13 cellular contexts compared by ENCODE assay signal in genomic region chr6:52546678-52547077, GRCh38. TPM values are rescaled to one million over a fixed set of nuclear protein-coding genes. Genes with fewer than 3 reads are reported as not detected.
DNase-seq lines count a peak whose midpoint lies in the region; ATAC-seq, FAIRE-seq and TF ChIP-seq lines count a peak whose summit lies in the region.
"Had no signal": no experiment of that assay in that cellular context is flagged by ENCODE, and none has a peak within 500 bp of the region (broad histone marks: within the 10 kb centered on the region; RNA-seq: fewer than 3 reads in every experiment).

No MANE protein-coding gene starts in this region.

- peak overlapping the region; percentile 8; the same call in 1 of the 2 replicates for H4K5ac ChIP-seq in IMR-90 (ENCODE audit: low read depth, low read length)

- peak overlapping the region; percentile 90 for H4K91ac ChIP-seq in IMR-90 (ENCODE audit: insufficient read depth, low read depth, low read length)

- H3K9me3 Mint-ChIP-seq in activated naive CD4-positive, alpha-beta T cell treated with anti-CD3 and anti-CD28 coated beads for 36 hours = no peaks in the 10 kb centered on the region
- H3K9me3 Mint-ChIP-seq: IgD-negative memory B cell had no signal

- H3K27me3 Mint-ChIP-seq in activated naive CD4-positive, alpha-beta T cell treated with anti-CD3 and anti-CD28 coated beads for 36 hours (ENCODE audit: low read depth) = no peaks in the 10 kb centered on the region
- H3K27me3 Mint-ChIP-seq: IgD-negative memory B cell had no signal

- H3K9me3 ChIP-seq in A549 (no peaks in the 10 kb centered on the region), IMR-90 (ENCODE audit: control insufficient read depth, insufficient read depth, low read length) (no peaks in the 10 kb centered on the region)

- H3K18ac ChIP-seq in IMR-90 (ENCODE audit: low read depth, low read length) = peak overlapping the region; percentile 55; the same call in 1 of the 2 replicates

- H3K4me3 ChIP-seq in A549 (no peak overlapping the region), IMR-90 (ENCODE audit: insufficient read depth, low read depth, low read length) (no peak overlapping the region)

- peak overlapping the region; percentile 8 for H3K14ac ChIP-seq in IMR-90 (replicated peaks; ENCODE audit: low read depth, low read length)

- no peak overlapping the region for H2AFZ ChIP-seq in IMR-90 (replicated peaks; ENCODE audit: low read length, poor library complexity)

- H2AK5ac ChIP-seq in IMR-90 (ENCODE audit: low read depth, low read length) = peak overlapping the region; percentile 90; the same call in 1 of the 2 replicates

- peak overlapping the region; percentile 97 for H3K23ac ChIP-seq in IMR-90 (ENCODE audit: low read depth, low read length)

- no peak overlapping the region for H3K56ac ChIP-seq in IMR-90 (ENCODE audit: extremely low read depth, insufficient read depth, low read length)

- no peak for TF ChIP-seq CTCF in A549 (IDR thresholded peaks at IDR 0.05)
- no peak for TF ChIP-seq CTCF in IMR-90 (conservative IDR thresholded peaks at IDR 0.05; ENCODE audit: low read depth, low read length)

- H2BK15ac ChIP-seq in IMR-90 (ENCODE audit: low read depth, low read length) = peak overlapping the region; percentile 63; the same call in 1 of the 3 replicates

- H2BK5ac ChIP-seq in IMR-90 (ENCODE audit: low read depth, low read length, poor library complexity, severe bottlenecking) = peak overlapping the region; percentile 97

- peak overlapping the region; percentile 98 for H3K4ac ChIP-seq in IMR-90 (ENCODE audit: low read depth, low read length)

- TF ChIP-seq RAD21 in A549 (conservative IDR thresholded peaks at IDR 0.05 in 1 of 2, IDR thresholded peaks at IDR 0.05 in 1 of 2) = no peak
- no peak for TF ChIP-seq RAD21 in IMR-90 (IDR thresholded peaks at IDR 0.05; ENCODE audit: low read length)

- peak overlapping the region; percentile 97 for H2BK120ac ChIP-seq in IMR-90 (ENCODE audit: low read depth, low read length)

- H4K8ac ChIP-seq in IMR-90 (ENCODE audit: low read depth in 2 of 2, low read length in 2 of 2) = peak overlapping the region; percentile 69 to 88; a peak in 2 of 4 replicates

- TF ChIP-seq EP300 in A549 (IDR thresholded peaks at IDR 0.05) = no peak

- DNase-seq in A549 (ENCODE audit: low read depth in 1 of 2, low spot score in 1 of 2) (no peak), GM19238 (ENCODE audit: insufficient read length, low spot score) (peak; percentile 53), IMR-90 (no peak), NCI-H524 (lab: John Stamatoyannopoulos, UW) (no peak)
- DNase-seq in activated CD4-positive, CD25-positive, alpha-beta regulatory T cell (lab: John Stamatoyannopoulos, UW) = no peak
- no peak for DNase-seq in activated naive CD4-positive, alpha-beta T cell treated with anti-CD3 and anti-CD28 coated beads for 36 hours
- DNase-seq: ACHN, anterior cingulate cortex, NCI-H748 treated with DMSO at 0.1 percent for 48 hours, right cardiac atrium had no signal

- 96% methylated on average over 3 of the region's 3 CpGs for WGBS in A549 (ENCODE audit: missing lambda C conversion rate)
- 80% methylated on average over 1 of the region's 3 CpGs; no CpG with 5 or more reads in 1 of the 2 experiments for WGBS in IMR-90 (ENCODE audit: extremely low coverage in 2 of 2, insufficient read length in 1 of 2), 2 experiments

- peaks cover 2% of the 10 kb centered on the region for H3K36me3 Mint-ChIP-seq in activated naive CD4-positive, alpha-beta T cell treated with anti-CD3 and anti-CD28 coated beads for 36 hours (ENCODE audit: low read depth)

- H3K4me1 ChIP-seq in A549 (peaks cover 92% of the 10 kb centered on the region), IMR-90 (ENCODE audit: control insufficient read depth, insufficient read depth, low read length) (peaks cover 66% of the 10 kb centered on the region)

- BruUV-seq in IMR-90 (replicated peaks; lab: Mats Ljungman, UMichigan) = no TSS peak

- 0 out of 3 replicates have a peak overlapping the region, but pooled peaks have one; percentile 27 for H3K4me2 ChIP-seq in A549
- no peak overlapping the region for H3K4me2 ChIP-seq in IMR-90 (ENCODE audit: low read depth, low read length)

- peak overlapping the region; percentile 64 for H2BK20ac ChIP-seq in IMR-90 (ENCODE audit: low read depth, low read length)

- FAIRE-seq in A549 (lab: Jason Lieb, UNC) = no peak

- H3K27me3 ChIP-seq in IMR-90 (ENCODE audit: control insufficient read depth, insufficient read depth, low read length) = no peaks in the 10 kb centered on the region

- ATAC-seq in A549 (no peak), HG02759 (IDR thresholded peaks at IDR 0.05; ENCODE audit: unreplicated experiment) (peak; percentile 75), IMR-90 (ENCODE audit: low read depth) (no peak), HG03097 (IDR thresholded peaks at IDR 0.05; ENCODE audit: low FRiP score, unreplicated experiment) (no peak)
- ATAC-seq: right cardiac atrium had no signal

- H3K9me1 ChIP-seq in IMR-90 (ENCODE audit: insufficient read depth, low read length) = peaks cover 59% of the 10 kb centered on the region

- peak overlapping the region; percentile 31; the same call in 1 of the 2 replicates for H3K9ac ChIP-seq in IMR-90 (ENCODE audit: low read depth, low read length)

- H3K4me1 Mint-ChIP-seq in activated naive CD4-positive, alpha-beta T cell treated with anti-CD3 and anti-CD28 coated beads for 36 hours (ENCODE audit: low read depth) = peaks cover 6% of the 10 kb centered on the region

- intact Hi-C loops in IMR-90 (cut with micrococcal nuclease) = no loop called here
- intact Hi-C loops in activated naive CD4-positive, alpha-beta T cell treated with anti-CD3 and anti-CD28 coated beads for 36 hours (cut with micrococcal nuclease) = no loop called here

- no peak overlapping the region for H3K4me3 Mint-ChIP-seq in activated naive CD4-positive, alpha-beta T cell treated with anti-CD3 and anti-CD28 coated beads for 36 hours

- CTCF ChIA-PET in A549 (lab: Yijun Ruan, JAX) = no interaction called here
- CTCF ChIA-PET in IMR-90 (lab: Yijun Ruan, JAX) = interaction anchor here (1.1 kb wide), 1 partner anchor 11 kb away, joined by 3 read pairs; no protein-coding TSS in a partner anchor
- CTCF ChIA-PET in activated naive CD4-positive, alpha-beta T cell treated with anti-CD3 and anti-CD28 coated beads for 36 hours (lab: Charles Lee) = no interaction called here

- peak overlapping the region; percentile 66 for H2AK9ac ChIP-seq in IMR-90 (replicated peaks; ENCODE audit: low read depth, low read length, poor library complexity)

- dilution Hi-C loops in IMR-90 (cut with HindIII; ENCODE audit: low sequenced_read_pairs, unreplicated experiment) = no loop called here

- no peak for TF ChIP-seq POLR2A in A549 (IDR thresholded peaks at IDR 0.05; ENCODE audit: low read length)
- no peak for TF ChIP-seq POLR2A in IMR-90 (IDR thresholded peaks at IDR 0.05; ENCODE audit: low read depth, low read length)

- no peak overlapping the region for H3K27ac Mint-ChIP-seq in activated naive CD4-positive, alpha-beta T cell treated with anti-CD3 and anti-CD28 coated beads for 36 hours

- POLR2A ChIA-PET in A549 (lab: Yijun Ruan, JAX) = no interaction called here
- POLR2A ChIA-PET in IMR-90 (lab: Charles Lee; ENCODE audit: unreplicated experiment) = no interaction called here

- H3K79me1 ChIP-seq in IMR-90 (ENCODE audit: low read depth in 1 of 2, low read length in 2 of 2) = peaks cover 35 to 91% of the 10 kb centered on the region in 2 experiments; a peak in 3 of 4 replicates

- H3K27ac ChIP-seq in A549 (peak overlapping the region in 1 of 2 experiments; percentile 85; a peak in 2 of 6 replicates), IMR-90 (ENCODE audit: insufficient read depth, low read length) (peak overlapping the region; percentile 42)

- in situ Hi-C loops in IMR-90 (cut with MboI; ENCODE audit: low sequenced_read_pairs) = no loop called here

- peaks cover 9% of the 10 kb centered on the region; the same call in 1 of the 2 replicates for H3K36me3 ChIP-seq in IMR-90 (ENCODE audit: control insufficient read depth, insufficient read depth, low read length)

- peaks cover 31% of the 10 kb centered on the region for H4K20me1 ChIP-seq in IMR-90 (ENCODE audit: insufficient read depth, low read length)

TF ChIP-seq in A549, 52 proteins besides CTCF, POLR2A, EP300 and RAD21 (continues in another document):
- no peak for TF ChIP-seq RARB (CRISPR knock-in tag; IDR thresholded peaks at IDR 0.05)
- no peak for TF ChIP-seq HOXB13 (CRISPR knock-in tag; IDR thresholded peaks at IDR 0.05; ENCODE audit: low read depth)
- TF ChIP-seq FOXS1 (CRISPR knock-in tag; IDR thresholded peaks at IDR 0.05) = no peak

TF ChIP-seq in IMR-90, 13 proteins besides CTCF, POLR2A, EP300 and RAD21 (continues in another document):
- TF ChIP-seq RCOR1 (IDR thresholded peaks at IDR 0.05; ENCODE audit: insufficient replicate concordance, low read length) = no peak
- TF ChIP-seq CEBPB (IDR thresholded peaks at IDR 0.05; ENCODE audit: low read depth, low read length) = no peak
- TF ChIP-seq FOS (IDR thresholded peaks at IDR 0.05; ENCODE audit: low read depth, low read length) = no peak
- no peak for TF ChIP-seq MAZ (IDR thresholded peaks at IDR 0.05; ENCODE audit: borderline replicate concordance, low read depth, low read length)
- no peak for TF ChIP-seq BHLHE40 (IDR thresholded peaks at IDR 0.05; ENCODE audit: low read depth, low read length)
- no peak for TF ChIP-seq MXI1 (IDR thresholded peaks at IDR 0.05; ENCODE audit: borderline replicate concordance, low read depth, low read length)
- TF ChIP-seq MAFK (IDR thresholded peaks at IDR 0.05; ENCODE audit: low read depth, low read length) = no peak
- TF ChIP-seq NFE2L2 (IDR thresholded peaks at IDR 0.05; ENCODE audit: low read depth, low read length) = no peak
- TF ChIP-seq SMC3 (IDR thresholded peaks at IDR 0.05; ENCODE audit: low read depth, low read length) = no peak

RNA-seq across cellular contexts. Expression of gene TRAM2, which starts 30.2 kb away (rescaled TPM):
- polyA plus RNA-seq in A549 (2011; rRNA removed) = 25.4 and 25.6 TPM in 2 replicates
- 10.3 and 14.3 TPM in 2 replicates for polyA plus RNA-seq in A549 (2012; cell fraction: cytosol; rRNA removed)
- polyA plus RNA-seq in A549 (2012; cell fraction: nucleus; rRNA removed) = 12.4 and 19.0 TPM in 2 replicates
- polyA plus RNA-seq in A549 (2017; fragmentation: RNase III; extraction: RNeasy Plus Mini Kit Qiagen cat#74134 plus additional on column Dnase treatment) = 16.4 to 18.9 TPM (median 18.9 TPM) in 3 replicates
- 31.9 and 32.9 TPM in 2 replicates for polyA minus RNA-seq in A549 (2011; rRNA and poly(A)+ RNA removed)
- total RNA-seq in IMR-90 (2012; rRNA removed) = 77.2 and 81.1 TPM in 2 replicates
- polyA plus RNA-seq in IMR-90 (2012; rRNA removed) = 94.2 and 95.7 TPM in 2 replicates
- polyA plus RNA-seq in IMR-90 (2012; cell fraction: cytosol; rRNA removed) = 51.8 and 52.7 TPM in 2 replicates
- 86.8 and 207 TPM in 2 replicates for polyA plus RNA-seq in IMR-90 (2012; cell fraction: nucleus; rRNA removed; ENCODE audit: low replicate concordance)
- 1 to 10 TPM; 2.5 to 2.9 TPM for total RNA-seq in activated naive CD4-positive, alpha-beta T cell treated with anti-CD3 and anti-CD28 coated beads for 36 hours

Comparison
In these comparisons a context has a peak if more than half of its experiments do, and no peak if none do; other contexts are left out.
1. RNA of gene TRAM2, which starts 30.2 kb away (total RNA-seq): 77.2 to 81.1 TPM in IMR-90; 2.5 to 2.9 TPM in activated naive CD4-positive, alpha-beta T cell treated with anti-CD3 and anti-CD28 coated beads for 36 hours; every median in the first group is over 10 times any median in the second.